In the genomic region with DNA sequence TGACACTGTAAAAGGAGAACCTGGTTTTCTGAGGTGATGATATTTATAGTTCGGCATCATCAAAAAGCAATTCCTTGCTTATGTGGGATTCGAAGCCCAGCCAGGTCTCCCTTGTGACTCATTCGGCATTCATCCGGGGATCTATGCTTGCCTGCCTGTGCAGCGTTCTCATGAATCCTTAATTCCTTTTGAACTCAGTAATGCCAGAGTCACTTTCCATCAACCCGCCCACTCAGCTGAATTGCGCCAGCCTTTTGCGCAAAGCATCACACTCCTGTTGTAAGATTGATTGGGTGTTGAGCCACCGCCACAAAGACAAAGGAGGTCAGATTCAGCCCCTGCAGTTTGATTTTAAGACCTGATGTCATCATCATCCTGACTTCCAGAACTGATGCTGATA, we compare ENCODE assay signal across 17 cellular contexts.
A peak's percentile ranks its signal among the peaks of the same experiment; 100 is the strongest.
DNase-seq lines count a peak whose midpoint lies in the region; ATAC-seq and TF ChIP-seq lines count a peak whose summit lies in the region.
"Had no signal": no experiment of that assay in that cellular context is flagged by ENCODE, and none has a peak within 500 bp of the region (broad histone marks: within the 10 kb centered on the region; RNA-seq: fewer than 3 reads in every experiment).

No MANE protein-coding gene starts in this region.

- CTCF ChIA-PET in A673 (lab: Charles Lee): no interaction called here

- H2BK120ac ChIP-seq in trophoblast cell (ENCODE audit: insufficient read depth, low read length, poor library complexity): no peak overlapping the region

- peak overlapping the region; percentile 15 for H3K4me2 ChIP-seq in fibroblast of lung (ENCODE audit: extremely low read depth, insufficient read depth, low read length)
- H3K4me2 ChIP-seq in trophoblast cell (ENCODE audit: low read length): no peak overlapping the region

- no peaks in the 10 kb centered on the region for H3K36me3 ChIP-seq in SJCRH30
- H3K36me3 ChIP-seq in fibroblast of lung (ENCODE audit: control insufficient read depth, insufficient read depth, low read length): no peaks in the 10 kb centered on the region
- no peaks in the 10 kb centered on the region for H3K36me3 ChIP-seq in trophoblast cell (ENCODE audit: control insufficient read depth in 1 of 2, insufficient read depth in 2 of 2, low read length in 2 of 2)
- H3K36me3 ChIP-seq in WERI-Rb-1: no peaks in the 10 kb centered on the region
- no peaks in the 10 kb centered on the region for H3K36me3 ChIP-seq in A673 (ENCODE audit: insufficient read depth, low read length, poor library complexity, severe bottlenecking)

- H2BK5ac ChIP-seq in trophoblast cell (ENCODE audit: low read depth, low read length, poor library complexity): no peak overlapping the region

- H2AFZ ChIP-seq in fibroblast of lung (ENCODE audit: low read length) (no peak overlapping the region), trophoblast cell (ENCODE audit: insufficient read depth, low read length, poor library complexity) (no peak overlapping the region)
- H2AFZ ChIP-seq: parathyroid adenoma had no signal

- no peak overlapping the region for H4K12ac ChIP-seq in trophoblast cell (ENCODE audit: low read depth, low read length)

- no peaks in the 10 kb centered on the region for H3K79me1 ChIP-seq in trophoblast cell (ENCODE audit: low read length)

- no peak overlapping the region for H4K91ac ChIP-seq in trophoblast cell (ENCODE audit: low read depth, low read length)

- H3K79me2 ChIP-seq in fibroblast of lung (ENCODE audit: control insufficient read depth, insufficient read depth, low read length): no peaks in the 10 kb centered on the region
- no peaks in the 10 kb centered on the region for H3K79me2 ChIP-seq in trophoblast cell (ENCODE audit: control insufficient read depth, insufficient read depth, low read length, poor library complexity)
- H3K79me2 ChIP-seq: parathyroid adenoma had no signal

- no peak for ATAC-seq in GM18498 (IDR thresholded peaks at IDR 0.05; ENCODE audit: unreplicated experiment)
- ATAC-seq: activated CD8-positive, alpha-beta T cell treated with anti-CD3 and anti-CD28 coated beads for 36 hours; K562; stimulated activated naive CD8-positive, alpha-beta T cell treated with anti-CD3 and anti-CD28 coated beads, Interleukin-15, Interleukin-2, amounts not matched to agents 100 U/mL and 50 U/mL, for 24 hours had no signal

- H3K4me3 ChIP-seq in SJCRH30: no peak overlapping the region
- no peak overlapping the region for H3K4me3 ChIP-seq in fibroblast of lung (replicated peaks in 1 of 4; ENCODE audit: control extremely low read depth in 1 of 4, insufficient read depth in 1 of 4, low read depth in 3 of 4, low read length in 4 of 4)
- H3K4me3 ChIP-seq in trophoblast cell (ENCODE audit: low read depth, low read length): no peak overlapping the region
- H3K4me3 ChIP-seq in WERI-Rb-1 (ENCODE audit: low read depth, low read length): no peak overlapping the region
- no peak overlapping the region for H3K4me3 ChIP-seq in A673 (ENCODE audit: low read depth, low read length, poor library complexity, severe bottlenecking)
- H3K4me3 ChIP-seq: K562 had no signal

- H3K4me1 ChIP-seq in SJCRH30 (peaks cover 13% of the 10 kb centered on the region), fibroblast of lung (ENCODE audit: control insufficient read depth, extremely low read depth, insufficient read depth, low read length) (peaks cover 7% of the 10 kb centered on the region), trophoblast cell (ENCODE audit: control insufficient read depth in 1 of 2, insufficient read depth in 2 of 2, low read length in 2 of 2) (peaks cover 0 to 2% of the 10 kb centered on the region in 2 experiments), A673 (ENCODE audit: insufficient read depth, low read length, poor library complexity, severe bottlenecking) (no peaks in the 10 kb centered on the region)
- H3K4me1 ChIP-seq: parathyroid adenoma had no signal

- no peak overlapping the region for H2BK12ac ChIP-seq in trophoblast cell (ENCODE audit: low read length)

- H4K8ac ChIP-seq in trophoblast cell (ENCODE audit: low read depth, low read length): no peak overlapping the region

- POLR2A ChIA-PET in A673 (lab: Charles Lee; ENCODE audit: low non-redundant PET): no interaction called here

- H3K18ac ChIP-seq in trophoblast cell (ENCODE audit: low read length): no peak overlapping the region

- H2AK5ac ChIP-seq in trophoblast cell (ENCODE audit: low read length): no peak overlapping the region

- no peak overlapping the region for H3K14ac ChIP-seq in trophoblast cell (ENCODE audit: low read length)

- no CpG with 5 or more reads among the region's 9 CpGs for WGBS in trophoblast cell (ENCODE audit: extremely low coverage, insufficient coverage, insufficient read length)

- no TSS peak for BruUV-seq in A673 (replicated peaks; lab: Mats Ljungman, UMichigan)

- H3K4ac ChIP-seq in trophoblast cell (ENCODE audit: low read depth, low read length): no peak overlapping the region

- peak overlapping the region; percentile 11; the same call in 1 of the 2 replicates for H3K27ac ChIP-seq in SJCRH30
- peak overlapping the region; percentile 61 for H3K27ac ChIP-seq in fibroblast of lung (ENCODE audit: insufficient read depth, low read length)
- no peak overlapping the region for H3K27ac ChIP-seq in trophoblast cell (ENCODE audit: low read depth, low read length)
- no peak overlapping the region for H3K27ac ChIP-seq in WERI-Rb-1
- no peak overlapping the region for H3K27ac ChIP-seq in A673 (ENCODE audit: low read depth, low read length, poor library complexity, severe bottlenecking)
- H3K27ac ChIP-seq: parathyroid adenoma had no signal

- H3K23ac ChIP-seq in trophoblast cell (ENCODE audit: low read length): no peak overlapping the region

- H3K27me3 ChIP-seq in SJCRH30 (no peaks in the 10 kb centered on the region), fibroblast of lung (ENCODE audit: control insufficient read depth, insufficient read depth, low read length) (no peaks in the 10 kb centered on the region), trophoblast cell (ENCODE audit: insufficient read depth, low read length) (no peaks in the 10 kb centered on the region), WERI-Rb-1 (ENCODE audit: insufficient read depth, low read depth, severe bottlenecking) (no peaks in the 10 kb centered on the region), A673 (replicated peaks; ENCODE audit: insufficient read depth, low read depth, low read length, poor library complexity) (no peaks in the 10 kb centered on the region)

- TF ChIP-seq CTCF in fibroblast of lung (conservative IDR thresholded peaks at IDR 0.05 in 1 of 2, IDR thresholded peaks at IDR 0.05 in 1 of 2; ENCODE audit: low read depth in 1 of 2, low read length in 2 of 2) (no peak), WERI-Rb-1 (IDR thresholded peaks at IDR 0.05; ENCODE audit: low read depth, low read length) (no peak), A673 (conservative IDR thresholded peaks at IDR 0.05; ENCODE audit: low read depth, low read length) (no peak)

- H3K9me3 ChIP-seq in SJCRH30 (replicated peaks) (no peaks in the 10 kb centered on the region), fibroblast of lung (ENCODE audit: control insufficient read depth, insufficient read depth, low read depth, low read length) (no peaks in the 10 kb centered on the region), trophoblast cell (ENCODE audit: insufficient read depth, low read depth, low read length) (no peaks in the 10 kb centered on the region), WERI-Rb-1 (ENCODE audit: severe bottlenecking) (no peaks in the 10 kb centered on the region), A673 (ENCODE audit: low read depth, low read length, poor library complexity, severe bottlenecking) (no peaks in the 10 kb centered on the region)

- intact Hi-C loops in A673 (cut with micrococcal nuclease; ENCODE audit: unreplicated experiment): no loop called here

- DNase-seq in EL: peak; percentile 51
- peak; percentile 24 to 37 for DNase-seq in SJCRH30
- peak; percentile 85 to 100 for DNase-seq in fibroblast of lung (ENCODE audit: low read depth in 2 of 2)
- peak; percentile 88 to 94 for DNase-seq in trophoblast cell
- DNase-seq in WERI-Rb-1: no peak
- no peak for DNase-seq in A673 (ENCODE audit: low spot score)
- DNase-seq in NCI-H1930 (lab: John Stamatoyannopoulos, UW): no peak
- DNase-seq: activated CD8-positive, alpha-beta T cell treated with anti-CD3 and anti-CD28 coated beads for 36 hours; activated naive CD4-positive, alpha-beta T cell treated with Interleukin-2 at 50 U/mL for 16 hours; CD8-positive, alpha-beta memory T cell; cortex of kidney; NCI-H187; stimulated activated CD4-positive, alpha-beta T cell treated with anti-CD3 and anti-CD28 coated beads, Interleukin-4, amount 100 ng/mL, for 1 hour; stimulated activated naive CD8-positive, alpha-beta T cell treated with anti-CD3 and anti-CD28 coated beads, Interleukin-15, Interleukin-2, amounts not matched to agents 100 U/mL and 50 U/mL, for 24 hours had no signal

- H3K9ac ChIP-seq in fibroblast of lung (ENCODE audit: insufficient read depth, low read length): no peak overlapping the region
- no peak overlapping the region for H3K9ac ChIP-seq in trophoblast cell (ENCODE audit: low read length)
- H3K9ac ChIP-seq: parathyroid adenoma had no signal

- no peaks in the 10 kb centered on the region for H4K20me1 ChIP-seq in fibroblast of lung (ENCODE audit: control insufficient read depth, extremely low read depth, insufficient read depth, low read length)

Comparison
In these comparisons a context has a peak if more than half of its experiments do, and no peak if none do; other contexts are left out.
1. DNase-seq: peak in EL (single experiment), SJCRH30 (2 of 2), fibroblast of lung (2 of 2) and trophoblast cell (2 of 2); none in WERI-Rb-1 (single experiment), A673 (single experiment) and NCI-H1930 (0 of 2).
2. H3K27ac ChIP-seq: peak in SJCRH30 (single experiment) and fibroblast of lung (single experiment); none in trophoblast cell (single experiment), WERI-Rb-1 (single experiment) and A673 (single experiment).